ENCODE assay signal across 8 cellular contexts in the genomic region with DNA sequence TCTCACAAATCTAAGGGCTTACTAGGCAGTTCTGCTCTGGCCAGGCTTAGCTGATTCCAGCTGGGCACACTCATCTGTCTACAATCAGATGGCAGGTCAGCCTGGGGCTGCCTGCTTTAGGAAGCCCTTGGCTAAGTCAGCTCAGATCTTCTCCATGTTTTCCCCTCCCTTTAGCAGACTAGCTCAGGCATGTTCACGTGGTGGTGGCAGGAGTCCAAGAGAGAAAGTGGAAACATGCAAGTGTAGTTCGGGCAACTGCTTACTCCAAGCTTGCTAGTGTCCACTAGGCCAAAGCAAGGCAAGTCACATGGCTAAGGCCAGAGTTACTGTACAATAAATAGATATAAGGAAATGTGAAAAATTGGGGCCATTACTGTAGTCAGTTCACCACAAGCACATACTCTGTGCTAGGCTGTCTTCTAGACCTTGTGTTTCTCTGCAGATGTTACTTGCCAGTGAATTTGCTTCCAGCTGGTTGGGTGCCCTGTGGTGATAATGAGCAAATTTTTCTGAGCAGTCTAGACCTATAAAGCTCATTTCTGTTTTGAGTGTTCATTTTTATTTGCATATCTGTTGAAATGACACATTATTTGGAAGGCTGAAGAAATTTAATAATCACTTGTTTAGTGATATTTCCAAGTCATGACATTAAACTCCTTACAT. TPM values are rescaled to one million over a fixed set of nuclear protein-coding genes. Genes with fewer than 3 reads are reported as not detected.
DNase-seq lines count a peak whose midpoint lies in the region; ATAC-seq and TF ChIP-seq lines count a peak whose summit lies in the region.

No MANE protein-coding gene starts in this region.

- H3F3A ChIP-seq in GM23248 (ENCODE audit: insufficient read depth), result peaks cover 73% of the 10 kb centered on the region

- DNase-seq in GM23248, result peak; percentile 75
- peak in 50 of 56 donors; percentile 1 to 81 (median 28) for DNase-seq in amygdala (lab: John Stamatoyannopoulos, UW)
- DNase-seq in left ventricle myocardium inferior, result peak; percentile 71
- peak; percentile 93 for DNase-seq in sigmoid colon
- no peak for DNase-seq in activated naive CD4-positive, alpha-beta T cell treated with anti-CD3 and anti-CD28 coated beads, Interleukin-2, amount 50 U/mL, for 16 hours
- DNase-seq in H7, result no peak

- no peaks in the 10 kb centered on the region for H3K27me3 Mint-ChIP-seq in activated T-helper 17 cell treated with anti-CD3 and anti-CD28 coated beads, Interleukin-2, amount 50 U/mL, for 72 hours

- in situ Hi-C loops in GM23248 (cut with MboI), result no loop called here

- TF ChIP-seq POLR2A in sigmoid colon (IDR thresholded peaks at IDR 0.05), result no peak

- H3K36me3 Mint-ChIP-seq in activated T-helper 17 cell treated with anti-CD3 and anti-CD28 coated beads, Interleukin-2, amount 50 U/mL, for 72 hours (ENCODE audit: low read depth), result no peaks in the 10 kb centered on the region

- intact Hi-C loops in left ventricle myocardium inferior (cut with micrococcal nuclease) (no loop called here), sigmoid colon (cut with DNase I) (no loop called here)

- H3K27ac ChIP-seq in GM23248, result peak overlapping the region; percentile 41
- H3K27ac ChIP-seq in left ventricle myocardium inferior (replicated peaks), result peak overlapping the region; percentile 66
- H3K27ac ChIP-seq in sigmoid colon, result peak overlapping the region; percentile 14 to 69 (median 60)

- no peaks in the 10 kb centered on the region for H3K9me2 ChIP-seq in GM23248 (ENCODE audit: insufficient read depth)

- H3K9me3 ChIP-seq in GM23248 (ENCODE audit: low read depth) (no peaks in the 10 kb centered on the region), left ventricle myocardium inferior (replicated peaks) (no peaks in the 10 kb centered on the region), sigmoid colon (no peaks in the 10 kb centered on the region)

- H3K9ac ChIP-seq in GM23248, result no peak overlapping the region

- H3K4me3 Mint-ChIP-seq in activated T-helper 17 cell treated with anti-CD3 and anti-CD28 coated beads, Interleukin-2, amount 50 U/mL, for 72 hours, result no peak overlapping the region

- H3K36me3 ChIP-seq in GM23248 (ENCODE audit: low read depth), result peaks cover 64% of the 10 kb centered on the region
- H3K36me3 ChIP-seq in left ventricle myocardium inferior, result no peaks in the 10 kb centered on the region
- no peaks in the 10 kb centered on the region for H3K36me3 ChIP-seq in sigmoid colon
- no peaks in the 10 kb centered on the region for H3K36me3 ChIP-seq in H7 (replicated peaks; ENCODE audit: control insufficient read depth, insufficient read depth, low read length)

- H3K79me2 ChIP-seq in GM23248 (ENCODE audit: insufficient read depth), result peaks cover 96% of the 10 kb centered on the region

- H3K4me2 ChIP-seq in GM23248 (ENCODE audit: unreplicated experiment), result peak overlapping the region; percentile 0

- no peaks in the 10 kb centered on the region for H3K9me3 Mint-ChIP-seq in activated T-helper 17 cell treated with anti-CD3 and anti-CD28 coated beads, Interleukin-2, amount 50 U/mL, for 72 hours

- no peak for ATAC-seq in GM21737 (IDR thresholded peaks at IDR 0.05; ENCODE audit: unreplicated experiment)
- no peak for ATAC-seq in activated T-helper 17 cell treated with anti-CD3 and anti-CD28 coated beads, Interleukin-2, amount 50 U/mL, for 72 hours (replicated peaks)

- no peaks in the 10 kb centered on the region for H3K27me3 ChIP-seq in GM23248 (replicated peaks; ENCODE audit: insufficient read depth)
- H3K27me3 ChIP-seq in left ventricle myocardium inferior (ENCODE audit: low read depth), result no peaks in the 10 kb centered on the region
- no peaks in the 10 kb centered on the region for H3K27me3 ChIP-seq in sigmoid colon
- no peaks in the 10 kb centered on the region for H3K27me3 ChIP-seq in H7 (ENCODE audit: control insufficient read depth, insufficient read depth, low read length)

- H2AFZ ChIP-seq in GM23248, result no peak overlapping the region

- H3K4me3 ChIP-seq in GM23248 (no peak overlapping the region), left ventricle myocardium inferior (no peak overlapping the region), sigmoid colon (no peak overlapping the region), H7 (ENCODE audit: insufficient read depth, low read depth, low read length) (no peak overlapping the region)

- H3K27ac Mint-ChIP-seq in activated T-helper 17 cell treated with anti-CD3 and anti-CD28 coated beads, Interleukin-2, amount 50 U/mL, for 72 hours, result no peak overlapping the region

- no peak for TF ChIP-seq EP300 in sigmoid colon (IDR thresholded peaks at IDR 0.05)

- H4K20me1 ChIP-seq in GM23248 (ENCODE audit: insufficient read depth), result no peaks in the 10 kb centered on the region

- H3K4me1 ChIP-seq in GM23248 (ENCODE audit: insufficient read depth), result peaks cover 22% of the 10 kb centered on the region
- peaks cover 25% of the 10 kb centered on the region for H3K4me1 ChIP-seq in left ventricle myocardium inferior
- peaks cover 0 to 19% (median 16%) of the 10 kb centered on the region in 4 donors for H3K4me1 ChIP-seq in sigmoid colon

- WGBS in GM23248 (ENCODE audit: low coverage in 1 of 2, low lambda C conversion rate in 2 of 2, missing lambda C conversion rate in 2 of 2), 2 experiments, result 11 to 12% methylated on average over 2 of the region's 2 CpGs
- WGBS in sigmoid colon, 2 donors, result 13 to 43% methylated on average over 2 of the region's 2 CpGs

- no peak for TF ChIP-seq CTCF in left ventricle myocardium inferior (IDR thresholded peaks at IDR 0.05; ENCODE audit: borderline replicate concordance)
- TF ChIP-seq CTCF in sigmoid colon (IDR thresholded peaks at IDR 0.05), result no peak

- H3K4me1 Mint-ChIP-seq in activated T-helper 17 cell treated with anti-CD3 and anti-CD28 coated beads, Interleukin-2, amount 50 U/mL, for 72 hours, result no peaks in the 10 kb centered on the region

RNA-seq across cellular contexts. Expression of gene RECK, which starts 38.3 kb away (rescaled TPM):
- total RNA-seq in GM23248 (2014; rRNA removed; shearing (Covaris generic)), result 113 and 127 TPM in 2 replicates
- polyA plus RNA-seq in GM23248 (2016; fragmentation: Nextera tagmentation; extraction: Ambion mirVana), result 161 and 165 TPM in 2 replicates
- total RNA-seq in left ventricle myocardium inferior, result 5.4 TPM
- total RNA-seq in sigmoid colon, result 10 to 100 TPM; 11.1 to 22.2 (median 16.6) TPM
- polyA plus RNA-seq in sigmoid colon, result 1 to 10 TPM in 2 of 3 donors, under 1 TPM in 1; 0.23 to 3.6 (median 1.2) TPM
- 1 to 10 TPM; 4.2 to 5.4 TPM for total RNA-seq in activated T-helper 17 cell treated with anti-CD3 and anti-CD28 coated beads, Interleukin-2, amount 50 U/mL, for 72 hours
- total RNA-seq in H7 (2014; rRNA removed; shearing (Covaris generic)), result 11.7 and 16.1 TPM in 2 replicates

Comparison
In these comparisons a context has a peak if more than half of its experiments do, and no peak if none do; other contexts are left out.
1. DNase-seq: peak in GM23248 (single experiment), amygdala (50 of 56), left ventricle myocardium inferior (single experiment) and sigmoid colon (single experiment); none in activated naive CD4-positive, alpha-beta T cell treated with anti-CD3 and anti-CD28 coated beads, Interleukin-2, amount 50 U/mL, for 16 hours (single experiment) and H7 (single experiment).
2. Peak in every context shown above with its lines, with median percentiles within 50 percentile points of each other: H3K27ac ChIP-seq.